7 cellular contexts compared by ENCODE assay signal in genomic region chrY:7344661-7345060, GRCh38.
DNase-seq lines count a peak whose midpoint lies in the region; ATAC-seq, FAIRE-seq and TF ChIP-seq lines count a peak whose summit lies in the region.

No MANE protein-coding gene starts in this region.

- peak; percentile 70 for FAIRE-seq in RCC 7860 (lab: Jason Lieb, UNC)

- H3K4me3 ChIP-seq in epithelial cell of esophagus (ENCODE audit: low read length) (no peak overlapping the region), ovary (no peak overlapping the region)

- no peaks in the 10 kb centered on the region for H3K27me3 ChIP-seq in ovary

- WGBS in ovary, 3 donors = no CpG with 5 or more reads among the region's 7 CpGs

- no peak for TF ChIP-seq POLR2A in ovary (IDR thresholded peaks at IDR 0.05)

- H3K9me3 ChIP-seq in ovary = no peaks in the 10 kb centered on the region

- no peaks in the 10 kb centered on the region for H3K36me3 ChIP-seq in ovary

- peak; percentile 51 for DNase-seq in RCC 7860 (ENCODE audit: low spot score)
- peak; percentile 20 for DNase-seq in epithelial cell of esophagus (ENCODE audit: low read depth)
- DNase-seq in stimulated activated CD8-positive, alpha-beta memory T cell treated with anti-CD3 and anti-CD28 coated beads, Interleukin-12 subunit alpha, Interleukin-12 subunit beta, amount 100 ng/mL, for 1 hour (ENCODE audit: low read depth) = peak; percentile 15
- no peak for DNase-seq in NCI-H2107 (lab: John Stamatoyannopoulos, UW)
- DNase-seq in ovary = no peak
- no peak for DNase-seq in NCI-H146 (lab: John Stamatoyannopoulos, UW)

- peak; percentile 68 for ATAC-seq in GM18868 (IDR thresholded peaks at IDR 0.05; ENCODE audit: unreplicated experiment)

- intact Hi-C loops in ovary (cut with DNase I) = no loop called here

- TF ChIP-seq EP300 in ovary (IDR thresholded peaks at IDR 0.05) = no peak

- no peaks in the 10 kb centered on the region for H3K4me1 ChIP-seq in ovary (ENCODE audit: insufficient read depth)

- TF ChIP-seq CTCF in epithelial cell of esophagus (IDR thresholded peaks at IDR 0.05; ENCODE audit: insufficient read depth, low read depth, low read length, missing control alignments) = peak; percentile 54
- no peak for TF ChIP-seq CTCF in ovary (IDR thresholded peaks at IDR 0.05)

- H3K27ac ChIP-seq in ovary = no peak overlapping the region

Comparison
In these comparisons a context has a peak if more than half of its experiments do, and no peak if none do; other contexts are left out.
1. DNase-seq: peak in RCC 7860 (single experiment), epithelial cell of esophagus (single experiment) and stimulated activated CD8-positive, alpha-beta memory T cell treated with anti-CD3 and anti-CD28 coated beads, Interleukin-12 subunit alpha, Interleukin-12 subunit beta, amount 100 ng/mL, for 1 hour (single experiment); none in NCI-H2107 (single experiment), ovary (0 of 5) and NCI-H146 (single experiment).